ENCODE assay signal across 18 cellular contexts in the genomic region with DNA sequence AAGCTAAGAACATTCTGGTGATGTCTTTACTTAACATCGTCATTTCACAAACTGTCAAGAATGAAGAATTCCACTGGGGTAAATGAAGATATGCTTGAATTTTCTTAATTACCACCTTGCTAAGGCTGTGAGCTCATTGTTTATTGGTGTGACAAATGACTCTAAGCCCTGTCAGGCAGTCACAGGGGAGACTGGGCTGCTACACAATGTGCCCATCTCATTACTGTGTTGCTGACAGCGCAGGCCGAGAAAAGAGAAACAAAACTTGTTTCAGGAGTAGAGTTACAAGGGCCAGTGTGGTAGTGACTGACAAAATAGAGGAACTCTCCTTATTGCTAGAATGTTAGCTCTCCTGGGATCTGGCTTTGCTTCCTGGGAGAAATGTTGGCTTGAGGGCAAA.
DNase-seq lines count a peak whose midpoint lies in the region; ATAC-seq and TF ChIP-seq lines count a peak whose summit lies in the region.
"Had no signal": no experiment of that assay in that cellular context is flagged by ENCODE, and none has a peak within 500 bp of the region (broad histone marks: within the 10 kb centered on the region; RNA-seq: fewer than 3 reads in every experiment).

No MANE protein-coding gene starts in this region.

- H3K4ac ChIP-seq in mesendoderm (ENCODE audit: low read depth, low read length), result no peak overlapping the region

- H3K36me3 Mint-ChIP-seq in progenitor cell of endocrine pancreas (ENCODE audit: insufficient read depth), result no peaks in the 10 kb centered on the region
- H3K36me3 Mint-ChIP-seq: CD4-positive, CD25-positive, alpha-beta regulatory T cell; CD8-positive, alpha-beta memory T cell had no signal

- no peaks in the 10 kb centered on the region for H3K27me3 ChIP-seq in Loucy (ENCODE audit: insufficient read depth, low read length, poor library complexity, severe bottlenecking)
- no peaks in the 10 kb centered on the region for H3K27me3 ChIP-seq in mesendoderm (ENCODE audit: insufficient read depth, low read length, poor library complexity)

- H3K56ac ChIP-seq in mesendoderm (ENCODE audit: low read length), result peak overlapping the region; percentile 36

- H3K18ac ChIP-seq in mesendoderm (ENCODE audit: low read length), result no peak overlapping the region

- H3F3A ChIP-seq in Loucy (ENCODE audit: low read depth), result no peaks in the 10 kb centered on the region

- H3K9ac ChIP-seq in Loucy (ENCODE audit: low read depth, low read length, poor library complexity, severe bottlenecking) (peak overlapping the region; percentile 18), mesendoderm (ENCODE audit: low read length) (no peak overlapping the region)
- H3K9ac ChIP-seq: GM23248 had no signal

- no peak overlapping the region for H3K4me3 Mint-ChIP-seq in progenitor cell of endocrine pancreas (ENCODE audit: low read depth)
- H3K4me3 Mint-ChIP-seq: B cell; CD4-positive, CD25-positive, alpha-beta regulatory T cell; CD8-positive, alpha-beta memory T cell had no signal

- no CpG with 5 or more reads among the region's 3 CpGs for WGBS in mesendoderm (ENCODE audit: extremely low coverage, insufficient coverage, low lambda C conversion rate)

- peak overlapping the region; percentile 16 for H2BK5ac ChIP-seq in mesendoderm (ENCODE audit: low read length)

- H2AFZ ChIP-seq in Loucy (ENCODE audit: low read length), result peak overlapping the region; percentile 35; the same call in 1 of the 2 replicates
- H2AFZ ChIP-seq: GM23248 had no signal

- no peak overlapping the region for H2BK120ac ChIP-seq in mesendoderm (ENCODE audit: low read depth, low read length)

- H2BK15ac ChIP-seq in mesendoderm (replicated peaks; ENCODE audit: low read depth), result no peak overlapping the region

- no peak overlapping the region for H2AK5ac ChIP-seq in mesendoderm (ENCODE audit: low read length)

- no peaks in the 10 kb centered on the region for H3K79me1 ChIP-seq in mesendoderm (ENCODE audit: low read length)

- no peak overlapping the region for H3K23ac ChIP-seq in mesendoderm (ENCODE audit: low read length)

- H4K8ac ChIP-seq in mesendoderm (ENCODE audit: low read depth, low read length), result no peak overlapping the region

- H3K4me2 ChIP-seq in Loucy (ENCODE audit: low read depth, low read length, poor library complexity, severe bottlenecking) (no peak overlapping the region), mesendoderm (ENCODE audit: low read length) (no peak overlapping the region)

- no peaks in the 10 kb centered on the region for H4K20me1 ChIP-seq in Loucy (ENCODE audit: insufficient read depth, low read length, poor library complexity, severe bottlenecking)

- no peak for TF ChIP-seq CTCF in Loucy (conservative IDR thresholded peaks at IDR 0.05; ENCODE audit: low read length)
- no peak for TF ChIP-seq CTCF in progenitor cell of endocrine pancreas (IDR thresholded peaks at IDR 0.05; ENCODE audit: unreplicated experiment)

- H4K5ac ChIP-seq in mesendoderm (ENCODE audit: low read length), result no peak overlapping the region

- no peak overlapping the region for H3K27ac ChIP-seq in mesendoderm (ENCODE audit: low read depth, low read length)
- H3K27ac ChIP-seq: GM23248, HL-60 had no signal

- H3K79me2 ChIP-seq in Loucy (ENCODE audit: insufficient read depth, low read length) (no peaks in the 10 kb centered on the region), mesendoderm (ENCODE audit: control insufficient read depth, insufficient read depth, low read length) (no peaks in the 10 kb centered on the region)

- H3K4me3 ChIP-seq in Loucy (ENCODE audit: low read length, poor library complexity, severe bottlenecking) (no peak overlapping the region), mesendoderm (ENCODE audit: low read length) (no peak overlapping the region)
- H3K4me3 ChIP-seq: GM23248, HAP-1 had no signal

- H3K9me2 ChIP-seq in Loucy (replicated peaks; ENCODE audit: low read depth, low read length), result no peaks in the 10 kb centered on the region

- no peaks in the 10 kb centered on the region for H3K27me3 Mint-ChIP-seq in progenitor cell of endocrine pancreas
- H3K27me3 Mint-ChIP-seq: CD4-positive, CD25-positive, alpha-beta regulatory T cell had no signal

- H3K36me3 ChIP-seq in Loucy (ENCODE audit: insufficient read depth, low read length), result no peaks in the 10 kb centered on the region
- no peaks in the 10 kb centered on the region for H3K36me3 ChIP-seq in mesendoderm (ENCODE audit: control insufficient read depth, insufficient read depth, low read length)
- H3K36me3 ChIP-seq: HAP-1 had no signal

- DNase-seq in astrocyte of the hippocampus (ENCODE audit: low read depth, low spot score) (peak; percentile 4), mesendoderm (peak; percentile 74), progenitor cell of endocrine pancreas (ENCODE audit: low spot score, unreplicated experiment) (no peak), NCI-H2107 treated with DMSO at 0.1 percent for 48 hours (lab: John Stamatoyannopoulos, UW; ENCODE audit: unreplicated experiment) (no peak), NCI-H2227 (lab: John Stamatoyannopoulos, UW; ENCODE audit: unreplicated experiment) (no peak)
- DNase-seq: CD4-positive, CD25-positive, alpha-beta regulatory T cell; CD8-positive, alpha-beta memory T cell; COR-L47; DMS 273 treated with DMSO at 0.1 percent for 48 hours; DMS53; DND-41; EL; GM23248 had no signal

- peaks cover 72% of the 10 kb centered on the region for H3K4me1 ChIP-seq in Loucy (ENCODE audit: insufficient read depth, low read length, poor library complexity, severe bottlenecking)
- peaks cover 3% of the 10 kb centered on the region for H3K4me1 ChIP-seq in mesendoderm (ENCODE audit: control insufficient read depth, low read depth, low read length)
- H3K4me1 ChIP-seq: HAP-1 had no signal

- H3K4me1 Mint-ChIP-seq in progenitor cell of endocrine pancreas (ENCODE audit: low read depth), result peaks cover 39% of the 10 kb centered on the region
- H3K4me1 Mint-ChIP-seq: B cell; CD4-positive, CD25-positive, alpha-beta regulatory T cell; CD8-positive, alpha-beta memory T cell had no signal

- no peak for ATAC-seq in HG03045 (IDR thresholded peaks at IDR 0.05; ENCODE audit: unreplicated experiment)

- H3K27ac Mint-ChIP-seq in progenitor cell of endocrine pancreas, result peak overlapping the region; percentile 1
- H3K27ac Mint-ChIP-seq: B cell; CD4-positive, CD25-positive, alpha-beta regulatory T cell; CD8-positive, alpha-beta memory T cell had no signal

- no peaks in the 10 kb centered on the region for H3K9me3 Mint-ChIP-seq in progenitor cell of endocrine pancreas (ENCODE audit: low read depth)

- no peaks in the 10 kb centered on the region for H3K9me3 ChIP-seq in Loucy (ENCODE audit: insufficient read depth, low read depth, low read length)
- H3K9me3 ChIP-seq: HAP-1 had no signal

Comparison
In these comparisons a context has a peak if more than half of its experiments do, and no peak if none do; other contexts are left out.
1. DNase-seq: peak in astrocyte of the hippocampus (single experiment) and mesendoderm (single experiment); none in progenitor cell of endocrine pancreas (single experiment), NCI-H2107 treated with DMSO at 0.1 percent for 48 hours (single experiment) and NCI-H2227 (single experiment).